Comparison of ENCODE assay signal across 2 cellular contexts in genomic region chr20:57244627-57245214, GRCh38.
TF ChIP-seq lines count a peak whose summit lies in the region.

No MANE protein-coding gene starts in this region.

TF ChIP-seq in HCT116, 20 proteins besides CTCF, POLR2A, EP300 and RAD21:
- TF ChIP-seq TCF7L2 (IDR thresholded peaks at IDR 0.05; ENCODE audit: borderline replicate concordance, extremely low read depth, insufficient read depth, insufficient read length) (no peak), EZH2 (IDR thresholded peaks at IDR 0.05) (no peak), SRF (IDR thresholded peaks at IDR 0.05; ENCODE audit: low read depth) (no peak), SP1 (IDR thresholded peaks at IDR 0.05; ENCODE audit: low read depth) (no peak), ZBTB33 (IDR thresholded peaks at IDR 0.05; ENCODE audit: extremely low read depth, insufficient replicate concordance, low read length) (no peak), MAX (IDR thresholded peaks at IDR 0.05) (no peak), FOSL1 (IDR thresholded peaks at IDR 0.05; ENCODE audit: low read depth) (no peak), ATF3 (IDR thresholded peaks at IDR 0.05) (no peak), CBX3 (IDR thresholded peaks at IDR 0.05; ENCODE audit: low read depth) (no peak), ZNF274 (IDR thresholded peaks at IDR 0.05; ENCODE audit: low read depth, low read length) (no peak), JUND (IDR thresholded peaks at IDR 0.05) (no peak), EGR1 (IDR thresholded peaks at IDR 0.05; ENCODE audit: low read depth) (no peak), REST (IDR thresholded peaks at IDR 0.05; ENCODE audit: low read depth) (no peak), EZH2phosphoT487 (IDR thresholded peaks at IDR 0.05; ENCODE audit: borderline replicate concordance) (no peak), POLR2AphosphoS5 (IDR thresholded peaks at IDR 0.05; ENCODE audit: low read depth, low read length) (no peak), ELF1 (IDR thresholded peaks at IDR 0.05; ENCODE audit: borderline replicate concordance, low read depth) (no peak), YY1 (IDR thresholded peaks at IDR 0.05; ENCODE audit: extremely low read depth, insufficient replicate concordance, low read depth, low read length) (no peak), SIN3A (IDR thresholded peaks at IDR 0.05; ENCODE audit: low read depth) (no peak)
TF ChIP-seq in HCT116: peak in this region for 0.

TF ChIP-seq in K562, 482 proteins besides CTCF, POLR2A, EP300 and RAD21:
- no peak for TF ChIP-seq NFIX (CRISPR knock-in tag; IDR thresholded peaks at IDR 0.05; ENCODE audit: low read depth)
- no peak for TF ChIP-seq NFE2L1 (tag; IDR thresholded peaks at IDR 0.05; ENCODE audit: borderline replicate concordance, low read depth)
- TF ChIP-seq ETV1 (tag; conservative IDR thresholded peaks at IDR 0.05; ENCODE audit: low read depth) = no peak
- no peak for TF ChIP-seq TFAM (CRISPR knock-in tag; conservative IDR thresholded peaks at IDR 0.05)
- TF ChIP-seq ELF4 (CRISPR knock-in tag; IDR thresholded peaks at IDR 0.05) = no peak
- no peak for TF ChIP-seq KAT7 (CRISPR knock-in tag; IDR thresholded peaks at IDR 0.05; ENCODE audit: borderline replicate concordance)
- no peak for TF ChIP-seq FOXP4 (CRISPR knock-in tag; IDR thresholded peaks at IDR 0.05; ENCODE audit: borderline replicate concordance)
- TF ChIP-seq SETDB1 (IDR thresholded peaks at IDR 0.05; ENCODE audit: low read length) = no peak
- TF ChIP-seq ZBED1 (IDR thresholded peaks at IDR 0.05) = no peak
- no peak for TF ChIP-seq FOS (IDR thresholded peaks at IDR 0.05; ENCODE audit: extremely low read depth, insufficient read length)
- TF ChIP-seq ZNF197 (CRISPR knock-in tag; IDR thresholded peaks at IDR 0.05; ENCODE audit: low read depth) = no peak
- TF ChIP-seq ZNF507 (tag; conservative IDR thresholded peaks at IDR 0.05) = no peak
- no peak for TF ChIP-seq FUS (optimal IDR thresholded peaks at IDR 0.05; ENCODE audit: low read depth, low read length)
- TF ChIP-seq PRDM10 (IDR thresholded peaks at IDR 0.05; ENCODE audit: partially characterized antibody) = no peak
- no peak for TF ChIP-seq ZNF121 (CRISPR knock-in tag; conservative IDR thresholded peaks at IDR 0.05)
- no peak for TF ChIP-seq SRSF1 (IDR thresholded peaks at IDR 0.05; ENCODE audit: low read depth, low read length)
- TF ChIP-seq ETV6 (IDR thresholded peaks at IDR 0.05; ENCODE audit: borderline replicate concordance in 1 of 2, low read depth in 2 of 2, low read length in 1 of 2) = no peak
- TF ChIP-seq ETV6 (CRISPR knock-in tag; IDR thresholded peaks at IDR 0.05; ENCODE audit: borderline replicate concordance) = no peak
- no peak for TF ChIP-seq ZNF79 (CRISPR knock-in tag; IDR thresholded peaks at IDR 0.05; ENCODE audit: low read depth)
- no peak for TF ChIP-seq IRF2 (CRISPR knock-in tag; IDR thresholded peaks at IDR 0.05)
- 0 out of 2 replicates have a peak, but pooled peaks have one; percentile 18 for TF ChIP-seq L3MBTL2 (IDR thresholded peaks at IDR 0.05)
- TF ChIP-seq FOXO4 (CRISPR knock-in tag; IDR thresholded peaks at IDR 0.05) = no peak
- no peak for TF ChIP-seq NR1H2 (CRISPR knock-in tag; IDR thresholded peaks at IDR 0.05)
- TF ChIP-seq ZNF41 (CRISPR knock-in tag; conservative IDR thresholded peaks at IDR 0.05) = no peak
- no peak for TF ChIP-seq ZNF316 (IDR thresholded peaks at IDR 0.05)
- TF ChIP-seq MYNN (IDR thresholded peaks at IDR 0.05) = peak; percentile 100
- TF ChIP-seq MYNN (CRISPR knock-in tag; IDR thresholded peaks at IDR 0.05) = peak; percentile 98
- TF ChIP-seq RFX1 (IDR thresholded peaks at IDR 0.05) = no peak
- peak in 1 of 3 experiments; percentile 77; a peak in 2 of 6 replicates for TF ChIP-seq ZBTB11 (CRISPR knock-in tag; IDR thresholded peaks at IDR 0.05)
